Comparison of ENCODE assay signal across 16 cellular contexts in the genomic region with DNA sequence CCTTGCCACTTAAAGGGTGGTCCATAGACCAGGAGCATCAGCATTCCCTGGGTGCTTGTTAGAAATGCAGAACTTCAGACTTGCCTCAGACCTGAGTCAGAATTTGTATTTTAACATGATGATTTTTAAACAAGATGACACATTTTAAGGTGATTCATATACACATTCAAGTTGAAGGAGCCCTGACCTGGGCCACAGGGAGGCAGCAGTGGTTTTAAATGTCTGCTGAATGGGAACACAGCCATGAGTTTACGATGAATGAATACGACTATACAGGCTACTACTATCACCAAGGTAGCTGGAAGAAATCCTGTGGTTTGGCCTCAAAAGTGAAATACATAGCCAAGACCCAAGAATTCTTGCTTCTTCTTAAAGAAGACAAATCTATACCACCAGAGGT. TPM values are rescaled to one million over a fixed set of nuclear protein-coding genes. Genes with fewer than 3 reads are reported as not detected.
A peak's percentile ranks its signal among the peaks of the same experiment; 100 is the strongest.
DNase-seq lines count a peak whose midpoint lies in the region; ATAC-seq, FAIRE-seq and TF ChIP-seq lines count a peak whose summit lies in the region.
"Had no signal": no experiment of that assay in that cellular context is flagged by ENCODE, and none has a peak within 500 bp of the region (broad histone marks: within the 10 kb centered on the region; RNA-seq: fewer than 3 reads in every experiment).

No MANE protein-coding gene starts in this region.

- peaks cover 3% of the 10 kb centered on the region for H3K27me3 ChIP-seq in IMR-90 (ENCODE audit: control insufficient read depth, insufficient read depth, low read length)
- H3K27me3 ChIP-seq in astrocyte (ENCODE audit: insufficient read depth, low read length), result no peaks in the 10 kb centered on the region
- no peaks in the 10 kb centered on the region for H3K27me3 ChIP-seq in Karpas-422 (ENCODE audit: low read length)

- POLR2A ChIA-PET in IMR-90 (lab: Charles Lee; ENCODE audit: unreplicated experiment), result no interaction called here

- no peak overlapping the region for H3K18ac ChIP-seq in IMR-90 (ENCODE audit: low read depth, low read length)

- no peak overlapping the region for H4K91ac ChIP-seq in IMR-90 (ENCODE audit: insufficient read depth, low read depth, low read length)

- H3K9me3 Mint-ChIP-seq in activated T-cell treated with anti-CD3 and anti-CD28 coated beads, Interleukin-2, amount 50 U/mL, for 24 hours, result no peaks in the 10 kb centered on the region
- H3K9me3 Mint-ChIP-seq in astrocyte (ENCODE audit: unreplicated experiment), result no peaks in the 10 kb centered on the region
- H3K9me3 Mint-ChIP-seq: activated B cell treated with CpG ODN at 0.5 μM for 24 hours had no signal

- H3K9me3 ChIP-seq in IMR-90 (ENCODE audit: control insufficient read depth, insufficient read depth, low read length) (no peaks in the 10 kb centered on the region), astrocyte (ENCODE audit: insufficient read depth, low read depth, low read length) (no peaks in the 10 kb centered on the region), Karpas-422 (ENCODE audit: low read length) (no peaks in the 10 kb centered on the region)

- no peak overlapping the region for H3K14ac ChIP-seq in IMR-90 (replicated peaks; ENCODE audit: low read depth, low read length)

- H3K79me2 ChIP-seq in astrocyte (ENCODE audit: insufficient read depth, low read length) (peaks cover 8% of the 10 kb centered on the region), Karpas-422 (ENCODE audit: low read length) (peaks cover 13% of the 10 kb centered on the region)

- H3K36me3 Mint-ChIP-seq in activated T-cell treated with anti-CD3 and anti-CD28 coated beads, Interleukin-2, amount 50 U/mL, for 24 hours (ENCODE audit: low read depth), result peaks cover 53% of the 10 kb centered on the region
- peaks cover 4% of the 10 kb centered on the region for H3K36me3 Mint-ChIP-seq in astrocyte (ENCODE audit: low read depth, unreplicated experiment)

- H3K23ac ChIP-seq in IMR-90 (ENCODE audit: low read depth, low read length), result no peak overlapping the region

- H2BK15ac ChIP-seq in IMR-90 (ENCODE audit: low read depth, low read length), result no peak overlapping the region

- no peak overlapping the region for H2AK9ac ChIP-seq in IMR-90 (replicated peaks; ENCODE audit: low read depth, low read length, poor library complexity)

- no peak for FAIRE-seq in astrocyte (lab: Jason Lieb, UNC)
- FAIRE-seq: small intestine, urothelium cell line had no signal

- no peak overlapping the region for H3K4me3 Mint-ChIP-seq in activated T-cell treated with anti-CD3 and anti-CD28 coated beads, Interleukin-2, amount 50 U/mL, for 24 hours
- no peak overlapping the region for H3K4me3 Mint-ChIP-seq in astrocyte (ENCODE audit: unreplicated experiment)
- H3K4me3 Mint-ChIP-seq: activated B cell treated with CpG ODN at 0.5 μM for 24 hours, nephron progenitor cell had no signal

- WGBS in IMR-90 (ENCODE audit: extremely low coverage in 2 of 2, insufficient read length in 1 of 2), 2 experiments, result 20% methylated on average over 2 of the region's 2 CpGs; no CpG with 5 or more reads in 1 of the 2 experiments

- no peak for TF ChIP-seq POLR2A in IMR-90 (IDR thresholded peaks at IDR 0.05; ENCODE audit: low read depth, low read length)

- H3K4me2 ChIP-seq in IMR-90 (ENCODE audit: low read depth, low read length), result no peak overlapping the region
- peak overlapping the region; percentile 8 for H3K4me2 ChIP-seq in astrocyte (ENCODE audit: low read length)
- H3K4me2 ChIP-seq in Karpas-422 (ENCODE audit: low read depth, low read length, poor library complexity, severe bottlenecking), result no peak overlapping the region

- CTCF ChIA-PET in IMR-90 (lab: Yijun Ruan, JAX), result interaction anchor here (0.6 kb wide), 1 partner anchor 964 kb away, joined by 3 read pairs; no protein-coding TSS in a partner anchor

- no peak overlapping the region for H2BK20ac ChIP-seq in IMR-90 (ENCODE audit: low read depth, low read length)

- H4K5ac ChIP-seq in IMR-90 (ENCODE audit: low read depth, low read length), result no peak overlapping the region

- dilution Hi-C loops in IMR-90 (cut with HindIII; ENCODE audit: low sequenced_read_pairs, unreplicated experiment), result no loop called here

- H3K4ac ChIP-seq in IMR-90 (ENCODE audit: low read depth, low read length), result no peak overlapping the region

- H2AK5ac ChIP-seq in IMR-90 (ENCODE audit: low read depth, low read length), result no peak overlapping the region

- H4K20me1 ChIP-seq in IMR-90 (ENCODE audit: insufficient read depth, low read length) (no peaks in the 10 kb centered on the region), astrocyte (ENCODE audit: insufficient read depth, low read length) (peaks cover 17% of the 10 kb centered on the region), Karpas-422 (ENCODE audit: insufficient read depth, low read depth, low read length) (no peaks in the 10 kb centered on the region)

- no peak overlapping the region for H3K56ac ChIP-seq in IMR-90 (ENCODE audit: extremely low read depth, insufficient read depth, low read length)

- H3K4me3 ChIP-seq in IMR-90 (ENCODE audit: insufficient read depth, low read depth, low read length) (no peak overlapping the region), astrocyte (ENCODE audit: insufficient read depth, low read depth, low read length) (no peak overlapping the region), Karpas-422 (ENCODE audit: low read length) (no peak overlapping the region)

- no peak overlapping the region for H2BK120ac ChIP-seq in IMR-90 (ENCODE audit: low read depth, low read length)

- H3K9me2 ChIP-seq in Karpas-422 (replicated peaks; ENCODE audit: insufficient read depth, low read length), result no peaks in the 10 kb centered on the region

- TF ChIP-seq RAD21 in IMR-90 (IDR thresholded peaks at IDR 0.05; ENCODE audit: low read length), result peak; percentile 45

- in situ Hi-C loops in IMR-90 (cut with MboI; ENCODE audit: low sequenced_read_pairs), result loop anchor here (10.0 kb wide), 1 partner anchor 145 kb away; a partner anchor contains a TSS

- BruUV-seq in IMR-90 (replicated peaks; lab: Mats Ljungman, UMichigan), result no TSS peak

- peaks cover 49% of the 10 kb centered on the region for H3K27me3 Mint-ChIP-seq in activated T-cell treated with anti-CD3 and anti-CD28 coated beads, Interleukin-2, amount 50 U/mL, for 24 hours
- no peaks in the 10 kb centered on the region for H3K27me3 Mint-ChIP-seq in astrocyte (ENCODE audit: low read depth, unreplicated experiment)
- H3K27me3 Mint-ChIP-seq: activated B cell treated with CpG ODN at 0.5 μM for 24 hours had no signal

- H4K8ac ChIP-seq in IMR-90 (ENCODE audit: low read depth in 2 of 2, low read length in 2 of 2), result no peak overlapping the region

- no peaks in the 10 kb centered on the region for H3K9me1 ChIP-seq in IMR-90 (ENCODE audit: insufficient read depth, low read length)

- no peak overlapping the region for H3K27ac ChIP-seq in IMR-90 (ENCODE audit: insufficient read depth, low read length)
- H3K27ac ChIP-seq in astrocyte (ENCODE audit: low read depth, low read length), result peak overlapping the region; percentile 7
- H3K27ac ChIP-seq in Karpas-422 (ENCODE audit: low read length), result no peak overlapping the region

- no peak overlapping the region for H2AFZ ChIP-seq in IMR-90 (replicated peaks; ENCODE audit: low read length, poor library complexity)
- H2AFZ ChIP-seq in astrocyte (ENCODE audit: low read depth, low read length), result no peak overlapping the region
- H2AFZ ChIP-seq in Karpas-422 (ENCODE audit: low read length), result no peak overlapping the region

- TF ChIP-seq CTCF in IMR-90 (conservative IDR thresholded peaks at IDR 0.05; ENCODE audit: low read depth, low read length), result 0 out of 2 replicates have a peak, but pooled peaks have one; percentile 28
- peak; percentile 10 for TF ChIP-seq CTCF in astrocyte (IDR thresholded peaks at IDR 0.05; ENCODE audit: insufficient read depth, low read depth, low read length)

- no peak overlapping the region for H2BK5ac ChIP-seq in IMR-90 (ENCODE audit: low read depth, low read length, poor library complexity, severe bottlenecking)

- peaks cover 10% of the 10 kb centered on the region for H3K36me3 ChIP-seq in IMR-90 (ENCODE audit: control insufficient read depth, insufficient read depth, low read length)
- peaks cover 15% of the 10 kb centered on the region for H3K36me3 ChIP-seq in astrocyte (ENCODE audit: insufficient read depth, low read length)
- peaks cover 4% of the 10 kb centered on the region; the same call in 1 of the 2 replicates for H3K36me3 ChIP-seq in Karpas-422 (ENCODE audit: insufficient read depth, low read length)

- intact Hi-C loops in IMR-90 (cut with micrococcal nuclease), result loop anchor here (5.0 kb wide), 1 partner anchor 143 kb away; a partner anchor contains a TSS

- H3K4me1 ChIP-seq in IMR-90 (ENCODE audit: control insufficient read depth, insufficient read depth, low read length) (no peaks in the 10 kb centered on the region), astrocyte (ENCODE audit: insufficient read depth, low read length) (peaks cover 23% of the 10 kb centered on the region), Karpas-422 (ENCODE audit: low read length) (peaks cover 8% of the 10 kb centered on the region)

- peak; percentile 27 for ATAC-seq in IMR-90 (ENCODE audit: low read depth)
- ATAC-seq: left cardiac atrium, Right ventricle myocardium inferior had no signal

- DNase-seq in activated T-cell treated with anti-CD3 and anti-CD28 coated beads for 24 hours (ENCODE audit: low read depth) (peak; percentile 0), IMR-90 (peak; percentile 86), astrocyte (ENCODE audit: low read depth) (peak; percentile 91), kidney tubule cell (ENCODE audit: low spot score) (peak; percentile 66), NCI-H510A treated with DMSO at 0.1 percent for 48 hours (lab: John Stamatoyannopoulos, UW) (no peak), NCI-H1436 (lab: John Stamatoyannopoulos, UW) (no peak), Karpas-422 (no peak)
- DNase-seq in activated T-cell treated with anti-CD3 and anti-CD28 coated beads, Interleukin-2, amount 50 U/mL, for 24 hours, result no peak
- DNase-seq: activated B cell treated with CpG ODN at 0.5 μM for 24 hours, left cardiac atrium, NCI-H1092 treated with DMSO at 0.1 percent for 48 hours, NCI-H446 treated with DMSO at 0.1 percent for 48 hours, nephron progenitor cell, small intestine had no signal

- H3K9ac ChIP-seq in IMR-90 (ENCODE audit: low read depth, low read length) (no peak overlapping the region), astrocyte (ENCODE audit: low read length) (no peak overlapping the region), Karpas-422 (ENCODE audit: low read length) (no peak overlapping the region)

- no peak overlapping the region for H3K27ac Mint-ChIP-seq in activated T-cell treated with anti-CD3 and anti-CD28 coated beads, Interleukin-2, amount 50 U/mL, for 24 hours
- no peak overlapping the region for H3K27ac Mint-ChIP-seq in astrocyte (ENCODE audit: unreplicated experiment)
- H3K27ac Mint-ChIP-seq: activated B cell treated with CpG ODN at 0.5 μM for 24 hours, nephron progenitor cell had no signal

- H3K79me1 ChIP-seq in IMR-90 (ENCODE audit: low read depth in 1 of 2, low read length in 2 of 2), result peaks cover 0 to 3% of the 10 kb centered on the region in 2 experiments; a peak in 2 of 4 replicates

- H3K4me1 Mint-ChIP-seq in activated T-cell treated with anti-CD3 and anti-CD28 coated beads, Interleukin-2, amount 50 U/mL, for 24 hours (ENCODE audit: low read depth), result peaks cover 7% of the 10 kb centered on the region
- peaks cover 7% of the 10 kb centered on the region for H3K4me1 Mint-ChIP-seq in astrocyte (ENCODE audit: low read depth, unreplicated experiment)

RNA-seq across cellular contexts. Expression of a gene that starts 2.9 kb away (rescaled TPM):
- total RNA-seq in IMR-90 (2012; rRNA removed), result 28.5 and 30.8 TPM in 2 replicates
- polyA plus RNA-seq in IMR-90 (2012; rRNA removed), result 12.9 and 16.1 TPM in 2 replicates
- polyA plus RNA-seq in IMR-90 (2012; cell fraction: cytosol; rRNA removed), result 6.8 and 9.5 TPM in 2 replicates
- 3.0 and 22.9 TPM in 2 replicates for polyA plus RNA-seq in IMR-90 (2012; cell fraction: nucleus; rRNA removed; ENCODE audit: low replicate concordance)
- total RNA-seq in astrocyte, result 23.6 and 24.3 TPM in 2 replicates
- total RNA-seq in Karpas-422 (2014; rRNA removed; shearing (Covaris generic); ENCODE audit: low replicate concordance), result 25.6 and 26.8 TPM in 2 replicates

Comparison
In these comparisons a context has a peak if more than half of its experiments do, and no peak if none do; other contexts are left out.
1. DNase-seq: peak in activated T-cell treated with anti-CD3 and anti-CD28 coated beads for 24 hours (single experiment), IMR-90 (single experiment), astrocyte (single experiment) and kidney tubule cell (single experiment); none in activated T-cell treated with anti-CD3 and anti-CD28 coated beads, Interleukin-2, amount 50 U/mL, for 24 hours (single experiment), NCI-H510A treated with DMSO at 0.1 percent for 48 hours (single experiment), NCI-H1436 (single experiment) and Karpas-422 (single experiment).